Comparison of ENCODE assay signal across 10 cellular contexts in genomic region chr13:98267080-98267912, GRCh38.
DNase-seq lines count a peak whose midpoint lies in the region; ATAC-seq and TF ChIP-seq lines count a peak whose summit lies in the region.
"Had no signal": no experiment of that assay in that cellular context is flagged by ENCODE, and none has a peak within 500 bp of the region (broad histone marks: within the 10 kb centered on the region; RNA-seq: fewer than 3 reads in every experiment).

No MANE protein-coding gene starts in this region.

- no peak overlapping the region for H3K4me3 Mint-ChIP-seq in brain

- peak; percentile 63 for ATAC-seq in HG02642 (IDR thresholded peaks at IDR 0.05; ENCODE audit: poor library complexity, unreplicated experiment)
- peak; percentile 76 to 84 (median 82) for ATAC-seq in right lobe of liver
- no peak for ATAC-seq in HG02840 (IDR thresholded peaks at IDR 0.05; ENCODE audit: low FRiP score, unreplicated experiment)
- ATAC-seq in GM19397 (IDR thresholded peaks at IDR 0.05; ENCODE audit: unreplicated experiment) = no peak

- TF ChIP-seq CTCF in GM12864 (IDR thresholded peaks at IDR 0.05; ENCODE audit: low read depth, low read length, missing control alignments) (no peak), brain (conservative IDR thresholded peaks at IDR 0.05) (no peak), right lobe of liver (IDR thresholded peaks at IDR 0.05) (no peak)

- peak overlapping the region; percentile 31 to 76 (median 57) for H3K27ac ChIP-seq in right lobe of liver

- TF ChIP-seq POLR2A in right lobe of liver (IDR thresholded peaks at IDR 0.05) = peak; percentile 19

- no peaks in the 10 kb centered on the region for H3K9me3 ChIP-seq in right lobe of liver

- H3K27ac Mint-ChIP-seq in brain = peak overlapping the region in 3 of 5 experiments; percentile 9 to 65 (median 16)

- peaks cover 0 to 38% (median 14%) of the 10 kb centered on the region in 4 donors for H3K4me1 ChIP-seq in right lobe of liver

- peak; percentile 5 for DNase-seq in GM12864 (ENCODE audit: low read depth)
- peak; percentile 41 to 86 (median 78) for DNase-seq in right lobe of liver
- DNase-seq in activated CD8-positive, alpha-beta memory T cell treated with anti-CD3 and anti-CD28 coated beads, Interleukin-2, amount 50 U/mL, for 48 hours = no peak
- DNase-seq in NCI-H2029 (lab: John Stamatoyannopoulos, UW) = no peak
- DNase-seq: C1 segment of cervical spinal cord, NCI-H1092 had no signal

- H3K36me3 Mint-ChIP-seq in brain = peaks cover 16% of the 10 kb centered on the region

- no peaks in the 10 kb centered on the region for H3K9me3 Mint-ChIP-seq in brain

- intact Hi-C loops in right lobe of liver (cut with DNase I) = no loop called here

- 25% methylated on average over 16 of the region's 18 CpGs for WGBS in right lobe of liver (ENCODE audit: insufficient coverage, low coverage, low lambda C conversion rate, missing lambda C conversion rate)

- peaks cover 11% of the 10 kb centered on the region for H3K4me1 Mint-ChIP-seq in brain

- no peaks in the 10 kb centered on the region for H3K27me3 ChIP-seq in right lobe of liver

- H3K4me3 ChIP-seq in GM12864 (ENCODE audit: low read depth, low read length) (no peak overlapping the region), right lobe of liver (peak overlapping the region in 2 of 3 donors; percentile 31 to 34)

- H3K36me3 ChIP-seq in right lobe of liver = no peaks in the 10 kb centered on the region

- H3K27me3 Mint-ChIP-seq in brain = no peaks in the 10 kb centered on the region

Comparison
In these comparisons a context has a peak if more than half of its experiments do, and no peak if none do; other contexts are left out.
1. DNase-seq: peak in GM12864 (single experiment) and right lobe of liver (3 of 3); none in activated CD8-positive, alpha-beta memory T cell treated with anti-CD3 and anti-CD28 coated beads, Interleukin-2, amount 50 U/mL, for 48 hours (single experiment) and NCI-H2029 (single experiment).
2. ATAC-seq: peak in HG02642 (single experiment) and right lobe of liver (4 of 4); none in HG02840 (single experiment) and GM19397 (single experiment).